3 cellular contexts compared by ENCODE assay signal in genomic region chr17:50684612-50685333, GRCh38.
TF ChIP-seq lines count a peak whose summit lies in the region.

No MANE protein-coding gene starts in this region.

TF ChIP-seq in A549, 52 proteins besides CTCF, POLR2A, EP300 and RAD21:
- TF ChIP-seq TP53 (CRISPR knock-in tag; IDR thresholded peaks at IDR 0.05) (peak; percentile 30; the same call in 1 of the 2 replicates), CBX2 (IDR thresholded peaks at IDR 0.05; ENCODE audit: borderline replicate concordance, low read depth) (no peak), FOSB (CRISPR knock-in tag; IDR thresholded peaks at IDR 0.05) (no peak), NR3C1 (IDR thresholded peaks at IDR 0.05) (no peak), RARB (CRISPR knock-in tag; IDR thresholded peaks at IDR 0.05) (no peak), HDAC2 (IDR thresholded peaks at IDR 0.05) (peak; percentile 95), GATA3 (IDR thresholded peaks at IDR 0.05; ENCODE audit: borderline replicate concordance) (no peak), MYC (IDR thresholded peaks at IDR 0.05; ENCODE audit: borderline replicate concordance, low read length) (no peak), E2F6 (IDR thresholded peaks at IDR 0.05; ENCODE audit: borderline replicate concordance, low read depth) (no peak; the same call in 1 of the 2 replicates), HOXA7 (CRISPR knock-in tag; IDR thresholded peaks at IDR 0.05) (no peak), POLR2AphosphoS2 (conservative IDR thresholded peaks at IDR 0.05; ENCODE audit: low read length) (no peak), HOXB5 (CRISPR knock-in tag; IDR thresholded peaks at IDR 0.05) (0 out of 2 replicates have a peak, but pooled peaks have one; percentile 17), JUN (IDR thresholded peaks at IDR 0.05) (peak in 1 of 2 experiments; percentile 31; a peak in 1 of 5 replicates), PHF8 (IDR thresholded peaks at IDR 0.05; ENCODE audit: borderline replicate concordance, low read depth) (no peak), BHLHE40 (IDR thresholded peaks at IDR 0.05; ENCODE audit: low read depth, low read length) (no peak), ESRRA (IDR thresholded peaks at IDR 0.05; ENCODE audit: borderline replicate concordance, low read length) (no peak), EHF (CRISPR knock-in tag; IDR thresholded peaks at IDR 0.05) (0 out of 2 replicates have a peak, but pooled peaks have one; percentile 71), SREBF2 (IDR thresholded peaks at IDR 0.05) (no peak), JUNB (IDR thresholded peaks at IDR 0.05) (no peak), RCOR1 (IDR thresholded peaks at IDR 0.05; ENCODE audit: low read depth, low read length) (no peak), FOXS1 (CRISPR knock-in tag; IDR thresholded peaks at IDR 0.05) (no peak), CEBPB (IDR thresholded peaks at IDR 0.05) (no peak), KDM1A (IDR thresholded peaks at IDR 0.05; ENCODE audit: low read depth) (peak; percentile 95), CHD4 (IDR thresholded peaks at IDR 0.05; ENCODE audit: borderline replicate concordance) (peak; percentile 47; the same call in 1 of the 2 replicates), RFX5 (IDR thresholded peaks at IDR 0.05) (no peak), CHD2 (IDR thresholded peaks at IDR 0.05; ENCODE audit: low read length, partially characterized antibody) (no peak), CBX8 (IDR thresholded peaks at IDR 0.05) (no peak), FOSL2 (IDR thresholded peaks at IDR 0.05) (no peak), FOSL2 (CRISPR knock-in tag; IDR thresholded peaks at IDR 0.05) (peak; percentile 29), TFCP2L1 (CRISPR knock-in tag; IDR thresholded peaks at IDR 0.05) (no peak), ZSCAN20 (CRISPR knock-in tag; IDR thresholded peaks at IDR 0.05) (no peak), NPAS2 (CRISPR knock-in tag; IDR thresholded peaks at IDR 0.05; ENCODE audit: borderline replicate concordance) (no peak)
- TF ChIP-seq, protein P1, sequence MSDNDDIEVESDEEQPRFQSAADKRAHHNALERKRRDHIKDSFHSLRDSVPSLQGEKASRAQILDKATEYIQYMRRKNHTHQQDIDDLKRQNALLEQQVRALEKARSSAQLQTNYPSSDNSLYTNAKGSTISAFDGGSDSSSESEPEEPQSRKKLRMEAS (IDR thresholded peaks at IDR 0.05) = peak; percentile 44; the same call in 1 of the 2 replicates
- TF ChIP-seq, protein P2, sequence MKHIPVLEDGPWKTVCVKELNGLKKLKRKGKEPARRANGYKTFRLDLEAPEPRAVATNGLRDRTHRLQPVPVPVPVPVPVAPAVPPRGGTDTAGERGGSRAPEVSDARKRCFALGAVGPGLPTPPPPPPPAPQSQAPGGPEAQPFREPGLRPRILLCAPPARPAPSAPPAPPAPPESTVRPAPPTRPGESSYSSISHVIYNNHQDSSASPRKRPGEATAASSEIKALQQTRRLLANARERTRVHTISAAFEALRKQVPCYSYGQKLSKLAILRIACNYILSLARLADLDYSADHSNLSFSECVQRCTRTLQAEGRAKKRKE (CRISPR knock-in tag; IDR thresholded peaks at IDR 0.05; ENCODE audit: low read depth) = peak; percentile 47; the same call in 1 of the 2 replicates

TF ChIP-seq in HepG2, 621 proteins besides CTCF, POLR2A, EP300 and RAD21 (continues in another document):
- TF ChIP-seq, protein P3, sequence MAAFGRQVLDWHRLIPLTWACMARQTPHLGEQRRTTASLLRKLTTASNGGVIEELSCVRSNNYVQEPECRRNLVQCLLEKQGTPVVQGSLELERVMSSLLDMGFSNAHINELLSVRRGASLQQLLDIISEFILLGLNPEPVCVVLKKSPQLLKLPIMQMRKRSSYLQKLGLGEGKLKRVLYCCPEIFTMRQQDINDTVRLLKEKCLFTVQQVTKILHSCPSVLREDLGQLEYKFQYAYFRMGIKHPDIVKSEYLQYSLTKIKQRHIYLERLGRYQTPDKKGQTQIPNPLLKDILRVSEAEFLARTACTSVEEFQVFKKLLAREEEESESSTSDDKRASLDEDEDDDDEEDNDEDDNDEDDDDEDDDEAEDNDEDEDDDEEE (CRISPR knock-in tag; IDR thresholded peaks at IDR 0.05) = peak; percentile 86; the same call in 1 of the 2 replicates
- peak; percentile 98 for TF ChIP-seq FOXK1 (CRISPR knock-in tag; IDR thresholded peaks at IDR 0.05; ENCODE audit: borderline replicate concordance, low read depth)
- peak; percentile 46; the same call in 1 of the 2 replicates for TF ChIP-seq ZNF333 (CRISPR knock-in tag; IDR thresholded peaks at IDR 0.05; ENCODE audit: borderline replicate concordance)
- TF ChIP-seq RELA (CRISPR knock-in tag; IDR thresholded peaks at IDR 0.05) = no peak
- no peak for TF ChIP-seq CHD2 (IDR thresholded peaks at IDR 0.05; ENCODE audit: low read depth, low read length)
- 0 out of 2 replicates have a peak, but pooled peaks have one; percentile 65 for TF ChIP-seq ZNF513 (CRISPR knock-in tag; conservative IDR thresholded peaks at IDR 0.05)
- peak; percentile 78 for TF ChIP-seq ZNF232 (CRISPR knock-in tag; IDR thresholded peaks at IDR 0.05; ENCODE audit: borderline replicate concordance)
- TF ChIP-seq, protein P4, sequence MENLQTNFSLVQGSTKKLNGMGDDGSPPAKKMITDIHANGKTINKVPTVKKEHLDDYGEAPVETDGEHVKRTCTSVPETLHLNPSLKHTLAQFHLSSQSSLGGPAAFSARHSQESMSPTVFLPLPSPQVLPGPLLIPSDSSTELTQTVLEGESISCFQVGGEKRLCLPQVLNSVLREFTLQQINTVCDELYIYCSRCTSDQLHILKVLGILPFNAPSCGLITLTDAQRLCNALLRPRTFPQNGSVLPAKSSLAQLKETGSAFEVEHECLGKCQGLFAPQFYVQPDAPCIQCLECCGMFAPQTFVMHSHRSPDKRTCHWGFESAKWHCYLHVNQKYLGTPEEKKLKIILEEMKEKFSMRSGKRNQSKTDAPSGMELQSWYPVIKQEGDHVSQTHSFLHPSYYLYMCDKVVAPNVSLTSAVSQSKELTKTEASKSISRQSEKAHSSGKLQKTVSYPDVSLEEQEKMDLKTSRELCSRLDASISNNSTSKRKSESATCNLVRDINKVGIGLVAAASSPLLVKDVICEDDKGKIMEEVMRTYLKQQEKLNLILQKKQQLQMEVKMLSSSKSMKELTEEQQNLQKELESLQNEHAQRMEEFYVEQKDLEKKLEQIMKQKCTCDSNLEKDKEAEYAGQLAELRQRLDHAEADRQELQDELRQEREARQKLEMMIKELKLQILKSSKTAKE (CRISPR knock-in tag; IDR thresholded peaks at IDR 0.05; ENCODE audit: borderline replicate concordance) = peak; percentile 91; the same call in 1 of the 2 replicates
- TF ChIP-seq NPAS2 (CRISPR knock-in tag; IDR thresholded peaks at IDR 0.05; ENCODE audit: borderline replicate concordance) = no peak
- TF ChIP-seq EZH2 (conservative IDR thresholded peaks at IDR 0.05; ENCODE audit: low read depth, low read length) = no peak

TF ChIP-seq in HEK293T, 16 proteins besides CTCF, POLR2A, EP300 and RAD21:
- TF ChIP-seq LEF1 (IDR thresholded peaks at IDR 0.05; ENCODE audit: borderline replicate concordance) (no peak), HDGF (IDR thresholded peaks at IDR 0.05; ENCODE audit: borderline replicate concordance) (no peak), PKNOX1 (IDR thresholded peaks at IDR 0.05) (no peak), ZNF384 (IDR thresholded peaks at IDR 0.05) (no peak), FOXM1 (IDR thresholded peaks at IDR 0.05; ENCODE audit: borderline replicate concordance) (no peak), L3MBTL2 (conservative IDR thresholded peaks at IDR 0.05) (no peak), TARDBP (IDR thresholded peaks at IDR 0.05) (no peak), ELF4 (IDR thresholded peaks at IDR 0.05) (no peak), NFRKB (IDR thresholded peaks at IDR 0.05) (no peak), FOXA1 (IDR thresholded peaks at IDR 0.05) (no peak), CTBP1 (IDR thresholded peaks at IDR 0.05; ENCODE audit: borderline replicate concordance) (no peak), SP1 (IDR thresholded peaks at IDR 0.05) (no peak), BHLHE40 (IDR thresholded peaks at IDR 0.05; ENCODE audit: borderline replicate concordance) (no peak)
